Comparison of ENCODE assay signal across 26 cellular contexts in genomic region chr5:79146352-79146751, GRCh38. TPM values are rescaled to one million over a fixed set of nuclear protein-coding genes. Genes with fewer than 3 reads are reported as not detected.
DNase-seq lines count a peak whose midpoint lies in the region; ATAC-seq, FAIRE-seq and TF ChIP-seq lines count a peak whose summit lies in the region.
"Had no signal": no experiment of that assay in that cellular context is flagged by ENCODE, and none has a peak within 500 bp of the region (broad histone marks: within the 10 kb centered on the region; RNA-seq: fewer than 3 reads in every experiment).

No MANE protein-coding gene starts in this region.

- no peak overlapping the region for H3K27ac Mint-ChIP-seq in glutamatergic neuron (ENCODE audit: unreplicated experiment)
- H3K27ac Mint-ChIP-seq in stimulated activated effector memory CD8-positive, alpha-beta T cell treated with anti-CD3 and anti-CD28 coated beads, Interleukin-12 subunit alpha, Interleukin-12 subunit beta, amount 100 ng/mL, for 72 hours = no peak overlapping the region
- H3K27ac Mint-ChIP-seq: activated naive CD4-positive, alpha-beta T cell treated with anti-CD3 and anti-CD28 coated beads, Interleukin-2, amount 10 ng/mL, durations not matched to agents 7 days and 5 days; activated T-cell treated with anti-CD3 and anti-CD28 coated beads, Interleukin-2, amount 50 U/mL, for 24 hours; CD4-positive, CD25-positive, alpha-beta regulatory T cell; memory B cell had no signal

- FAIRE-seq in bronchial epithelial cell (lab: Jason Lieb, UNC) = peak; percentile 94
- FAIRE-seq: colon, GM12891 had no signal

- CTCF ChIA-PET in HEK293 (lab: Yijun Ruan, JAX) = interaction anchor here (6.1 kb wide), 1 partner anchor 13 kb away, joined by 50 read pairs; no protein-coding TSS in a partner anchor

- H3K4me3 Mint-ChIP-seq in glutamatergic neuron (ENCODE audit: unreplicated experiment) = no peak overlapping the region
- no peak overlapping the region for H3K4me3 Mint-ChIP-seq in stimulated activated effector memory CD8-positive, alpha-beta T cell treated with anti-CD3 and anti-CD28 coated beads, Interleukin-12 subunit alpha, Interleukin-12 subunit beta, amount 100 ng/mL, for 72 hours
- H3K4me3 Mint-ChIP-seq: activated naive CD4-positive, alpha-beta T cell treated with anti-CD3 and anti-CD28 coated beads, Interleukin-2, amount 10 ng/mL, durations not matched to agents 7 days and 5 days; activated T-cell treated with anti-CD3 and anti-CD28 coated beads, Interleukin-2, amount 50 U/mL, for 24 hours; CD4-positive, CD25-positive, alpha-beta regulatory T cell; memory B cell had no signal

- POLR2A ChIA-PET in HEK293 (lab: Yijun Ruan, JAX) = no interaction called here

- H3K36me3 ChIP-seq in HEK293 (ENCODE audit: control insufficient read depth in 2 of 2, insufficient read depth in 1 of 2, low read length in 2 of 2) (no peaks in the 10 kb centered on the region), bronchial epithelial cell (ENCODE audit: control insufficient read depth, insufficient read depth, low read length) (no peaks in the 10 kb centered on the region)
- H3K36me3 ChIP-seq: gastrocnemius medialis, right atrium auricular region, uterus had no signal

- ATAC-seq in foreskin keratinocyte = peak; percentile 93
- no peak for ATAC-seq in stimulated activated effector memory CD8-positive, alpha-beta T cell treated with anti-CD3 and anti-CD28 coated beads, Interleukin-12 subunit alpha, Interleukin-12 subunit beta, amount 100 ng/mL, for 72 hours
- ATAC-seq: gastrocnemius medialis had no signal

- no peaks in the 10 kb centered on the region for H3K9me3 ChIP-seq in HEK293 (ENCODE audit: control insufficient read depth, insufficient read depth, low read depth, low read length)
- H3K9me3 ChIP-seq: gastrocnemius medialis, right atrium auricular region, uterus had no signal

- H3K36me3 Mint-ChIP-seq in glutamatergic neuron (ENCODE audit: unreplicated experiment) = peaks cover 4% of the 10 kb centered on the region
- H3K36me3 Mint-ChIP-seq in stimulated activated effector memory CD8-positive, alpha-beta T cell treated with anti-CD3 and anti-CD28 coated beads, Interleukin-12 subunit alpha, Interleukin-12 subunit beta, amount 100 ng/mL, for 72 hours = no peaks in the 10 kb centered on the region
- H3K36me3 Mint-ChIP-seq: activated naive CD4-positive, alpha-beta T cell treated with anti-CD3 and anti-CD28 coated beads, Interleukin-2, amount 10 ng/mL, durations not matched to agents 7 days and 5 days; CD4-positive, CD25-positive, alpha-beta regulatory T cell had no signal

- H3K27me3 Mint-ChIP-seq in glutamatergic neuron (ENCODE audit: unreplicated experiment) = peaks cover 4% of the 10 kb centered on the region

- H3K4me3 ChIP-seq in AG09309 (ENCODE audit: control insufficient read depth, low read depth, low read length) = no peak overlapping the region
- H3K4me3 ChIP-seq in HEK293 (ENCODE audit: low read depth, low read length) = no peak overlapping the region
- H3K4me3 ChIP-seq in bronchial epithelial cell (ENCODE audit: low read depth, low read length) = no peak overlapping the region
- H3K4me3 ChIP-seq: gastrocnemius medialis, PC-9, right atrium auricular region, SK-N-MC, uterus had no signal

- no peaks in the 10 kb centered on the region for H3K9me3 Mint-ChIP-seq in glutamatergic neuron (ENCODE audit: unreplicated experiment)
- H3K9me3 Mint-ChIP-seq in stimulated activated effector memory CD8-positive, alpha-beta T cell treated with anti-CD3 and anti-CD28 coated beads, Interleukin-12 subunit alpha, Interleukin-12 subunit beta, amount 100 ng/mL, for 72 hours = no peaks in the 10 kb centered on the region
- H3K9me3 Mint-ChIP-seq: activated naive CD4-positive, alpha-beta T cell treated with anti-CD3 and anti-CD28 coated beads, Interleukin-2, amount 10 ng/mL, durations not matched to agents 7 days and 5 days; activated T-cell treated with anti-CD3 and anti-CD28 coated beads, Interleukin-2, amount 50 U/mL, for 24 hours; memory B cell had no signal

- DNase-seq in AG09309 (ENCODE audit: low read depth) (peak; percentile 16), bronchial epithelial cell (ENCODE audit: low read depth) (peak; percentile 96), foreskin keratinocyte (peak; percentile 87 to 89), glutamatergic neuron (no peak), HuH-7.5 (ENCODE audit: low spot score) (no peak), ureter (ENCODE audit: low spot score) (no peak)
- DNase-seq in stimulated activated effector memory CD8-positive, alpha-beta T cell treated with anti-CD3 and anti-CD28 coated beads, Interleukin-12 subunit alpha, Interleukin-12 subunit beta, amount 100 ng/mL, for 72 hours (ENCODE audit: low spot score in 2 of 2) = no peak
- DNase-seq: activated naive CD4-positive, alpha-beta T cell treated with anti-CD3 and anti-CD28 coated beads, Interleukin-2, amount 10 ng/mL, durations not matched to agents 7 days and 5 days; activated T-cell treated with anti-CD3 and anti-CD28 coated beads, Interleukin-2, amount 50 U/mL, for 24 hours; CD4-positive, CD25-positive, alpha-beta regulatory T cell; DMS153; gastrocnemius medialis; GOT3; NCI-H1930; NCI-H226; PC-9; T-helper 9 cell; uterus had no signal

- H3K27me3 ChIP-seq in bronchial epithelial cell (ENCODE audit: control insufficient read depth, insufficient read depth, low read length) = no peaks in the 10 kb centered on the region
- no peaks in the 10 kb centered on the region for H3K27me3 ChIP-seq in foreskin keratinocyte
- H3K27me3 ChIP-seq: gastrocnemius medialis, right atrium auricular region, uterus had no signal

- H3K4me1 Mint-ChIP-seq in glutamatergic neuron (ENCODE audit: low read depth, unreplicated experiment) = peaks cover 2% of the 10 kb centered on the region
- no peaks in the 10 kb centered on the region for H3K4me1 Mint-ChIP-seq in stimulated activated effector memory CD8-positive, alpha-beta T cell treated with anti-CD3 and anti-CD28 coated beads, Interleukin-12 subunit alpha, Interleukin-12 subunit beta, amount 100 ng/mL, for 72 hours
- H3K4me1 Mint-ChIP-seq: activated naive CD4-positive, alpha-beta T cell treated with anti-CD3 and anti-CD28 coated beads, Interleukin-2, amount 10 ng/mL, durations not matched to agents 7 days and 5 days; CD4-positive, CD25-positive, alpha-beta regulatory T cell; memory B cell had no signal

- H3K4me1 ChIP-seq in HEK293 (ENCODE audit: control insufficient read depth, insufficient read depth, low read length) = no peaks in the 10 kb centered on the region
- peaks cover 20% of the 10 kb centered on the region for H3K4me1 ChIP-seq in foreskin keratinocyte
- H3K4me1 ChIP-seq: gastrocnemius medialis, right atrium auricular region, uterus had no signal

- TF ChIP-seq CTCF in AG09309 (IDR thresholded peaks at IDR 0.05; ENCODE audit: control insufficient read depth, insufficient read depth, low read depth, low read length, missing control alignments) (no peak), HEK293 (tag by site-specific recombination; IDR thresholded peaks at IDR 0.05) (no peak), bronchial epithelial cell (IDR thresholded peaks at IDR 0.05; ENCODE audit: insufficient read depth, low read length, severe bottlenecking) (no peak), foreskin keratinocyte (conservative IDR thresholded peaks at IDR 0.05) (no peak), glutamatergic neuron (IDR thresholded peaks at IDR 0.05; ENCODE audit: partially characterized antibody, unreplicated experiment) (no peak)

- H3K27ac ChIP-seq in HEK293 (ENCODE audit: extremely low read depth, low read depth, low read length) (no peak overlapping the region), foreskin keratinocyte (peak overlapping the region; percentile 32)
- H3K27ac ChIP-seq: gastrocnemius medialis, KMS-11, PC-9, right atrium auricular region, SK-N-MC, uterus had no signal

TF ChIP-seq in HEK293, 187 proteins besides CTCF, POLR2A, EP300 and RAD21:
- TF ChIP-seq GLI4 (tag by site-specific recombination; IDR thresholded peaks at IDR 0.05) (no peak), ZNF677 (tag by site-specific recombination; IDR thresholded peaks at IDR 0.05) (no peak), ATF2 (tag by site-specific recombination; IDR thresholded peaks at IDR 0.05; ENCODE audit: low read depth) (0 out of 2 replicates have a peak, but pooled peaks have one; percentile 50), ZBTB49 (tag by site-specific recombination; IDR thresholded peaks at IDR 0.05; ENCODE audit: low read depth) (no peak), ZNF157 (tag by site-specific recombination; IDR thresholded peaks at IDR 0.05) (no peak), ZNF248 (tag by site-specific recombination; IDR thresholded peaks at IDR 0.05) (no peak)

RNA-seq across cellular contexts. Expression of gene BHMT, which starts 34.7 kb away (rescaled TPM):
- total RNA-seq in bronchial epithelial cell (not detected in 2 replicates), foreskin keratinocyte (not detected in 2 replicates), glutamatergic neuron (ENCODE audit: unreplicated experiment) (20.4 TPM), ureter (8.7 TPM)
- polyA plus RNA-seq in foreskin keratinocyte = not detected in 2 replicates
- total RNA-seq: CD4-positive, CD25-positive, alpha-beta regulatory T cell; osteoblast; PC-9; right atrium auricular region had no signal
- polyA plus RNA-seq: CD4-positive, CD25-positive, alpha-beta regulatory T cell had no signal

Comparison
In these comparisons a context has a peak if more than half of its experiments do, and no peak if none do; other contexts are left out.
1. DNase-seq: peak in AG09309 (single experiment), bronchial epithelial cell (single experiment) and foreskin keratinocyte (2 of 2); none in glutamatergic neuron (single experiment), HuH-7.5 (single experiment), stimulated activated effector memory CD8-positive, alpha-beta T cell treated with anti-CD3 and anti-CD28 coated beads, Interleukin-12 subunit alpha, Interleukin-12 subunit beta, amount 100 ng/mL, for 72 hours (0 of 2) and ureter (single experiment).